In the genomic region with DNA sequence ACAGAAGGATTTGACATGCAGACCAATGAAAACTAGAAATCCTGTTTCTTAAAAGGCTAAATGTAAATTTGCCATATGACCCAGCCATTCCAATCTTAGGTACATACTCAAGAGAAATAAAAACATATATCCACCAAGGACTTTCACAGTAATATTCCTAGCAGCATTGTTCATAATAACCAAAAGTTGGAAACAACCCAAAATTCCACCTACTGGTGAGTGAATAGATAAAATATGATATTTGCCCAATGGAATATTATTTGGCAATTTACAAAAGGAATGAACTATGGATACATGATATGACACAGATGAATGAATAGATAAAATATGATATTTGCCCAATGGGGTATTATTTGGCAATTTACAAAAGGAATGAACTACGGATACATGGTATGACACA, we compare ENCODE assay signal across 14 cellular contexts. TPM values are rescaled to one million over a fixed set of nuclear protein-coding genes. Genes with fewer than 3 reads are reported as not detected.
"Had no signal": no experiment of that assay in that cellular context is flagged by ENCODE, and none has a peak within 500 bp of the region (broad histone marks: within the 10 kb centered on the region; RNA-seq: fewer than 3 reads in every experiment).

No MANE protein-coding gene starts in this region.

- DNase-seq: activated CD4-positive, alpha-beta T cell treated with anti-CD3 and anti-CD28 coated beads, Interleukin-2, amount 50 U/mL, for 1 hour; activated T-cell treated with anti-CD3 and anti-CD28 coated beads, Interleukin-2, amount 50 U/mL, for 1 hour; anterior cingulate cortex; colonic mucosa; effector CD4-positive, alpha-beta T cell; immature natural killer cell; mucosa of descending colon; naive thymus-derived CD8-positive, alpha-beta T cell; right cardiac atrium; tibial artery had no signal

- H3K27ac Mint-ChIP-seq: activated naive CD4-positive, alpha-beta T cell treated with anti-CD3 and anti-CD28 coated beads, Interleukin-2, amount 50 U/mL, for 24 hours; immature natural killer cell; naive thymus-derived CD8-positive, alpha-beta T cell; progenitor cell of endocrine pancreas; stimulated activated memory B cell treated with anti-CD40 and anti-IgM and Interleukin-4, amounts not matched to agents 10 μg/mL and 1 μg/mL and 100 μg/mL, for 72 hours; T-helper 2 cell treated with Interferon-gamma antibody and Interleukin-4, amounts not matched to agents 5 μg/mL and 100 μg/mL, for 36 hours had no signal

- H3K9me3 Mint-ChIP-seq: activated naive CD4-positive, alpha-beta T cell treated with anti-CD3 and anti-CD28 coated beads, Interleukin-2, amount 50 U/mL, for 24 hours; immature natural killer cell; naive thymus-derived CD8-positive, alpha-beta T cell; stimulated activated memory B cell treated with anti-CD40 and anti-IgM and Interleukin-4, amounts not matched to agents 10 μg/mL and 1 μg/mL and 100 μg/mL, for 72 hours had no signal

- H3K4me3 ChIP-seq: colonic mucosa, mucosa of descending colon, tibial artery had no signal

- H3K36me3 Mint-ChIP-seq: immature natural killer cell; naive thymus-derived CD8-positive, alpha-beta T cell; stimulated activated memory B cell treated with anti-CD40 and anti-IgM and Interleukin-4, amounts not matched to agents 10 μg/mL and 1 μg/mL and 100 μg/mL, for 72 hours had no signal

- H3K4me1 Mint-ChIP-seq: activated naive CD4-positive, alpha-beta T cell treated with anti-CD3 and anti-CD28 coated beads, Interleukin-2, amount 50 U/mL, for 24 hours; immature natural killer cell; naive thymus-derived CD8-positive, alpha-beta T cell; stimulated activated memory B cell treated with anti-CD40 and anti-IgM and Interleukin-4, amounts not matched to agents 10 μg/mL and 1 μg/mL and 100 μg/mL, for 72 hours had no signal

- H3K27me3 ChIP-seq: colonic mucosa, tibial artery had no signal

- H3K27ac ChIP-seq: colonic mucosa, tibial artery had no signal

- H3K27me3 Mint-ChIP-seq: activated naive CD4-positive, alpha-beta T cell treated with anti-CD3 and anti-CD28 coated beads, Interleukin-2, amount 50 U/mL, for 24 hours; progenitor cell of endocrine pancreas; stimulated activated memory B cell treated with anti-CD40 and anti-IgM and Interleukin-4, amounts not matched to agents 10 μg/mL and 1 μg/mL and 100 μg/mL, for 72 hours had no signal

- H3K4me3 Mint-ChIP-seq: activated naive CD4-positive, alpha-beta T cell treated with anti-CD3 and anti-CD28 coated beads, Interleukin-2, amount 50 U/mL, for 24 hours; immature natural killer cell; naive thymus-derived CD8-positive, alpha-beta T cell; stimulated activated memory B cell treated with anti-CD40 and anti-IgM and Interleukin-4, amounts not matched to agents 10 μg/mL and 1 μg/mL and 100 μg/mL, for 72 hours; T-helper 2 cell treated with Interferon-gamma antibody and Interleukin-4, amounts not matched to agents 5 μg/mL and 100 μg/mL, for 36 hours had no signal

- H3K36me3 ChIP-seq: colonic mucosa, tibial artery had no signal

- H3K9me3 ChIP-seq: colonic mucosa, mucosa of descending colon, tibial artery had no signal

- H3K4me1 ChIP-seq: colonic mucosa, tibial artery had no signal

- ATAC-seq: mucosa of descending colon; naive thymus-derived CD8-positive, alpha-beta T cell; right cardiac atrium; stimulated activated memory B cell treated with anti-CD40 and anti-IgM and Interleukin-4, amounts not matched to agents 10 μg/mL and 1 μg/mL and 100 μg/mL, for 72 hours had no signal

RNA-seq across cellular contexts. Expression of a gene that starts 37.3 kb away (rescaled TPM):
- polyA plus RNA-seq: immature natural killer cell had no signal
